12 cellular contexts compared by ENCODE assay signal in genomic region chr13:97459215-97459772, GRCh38. TPM values are rescaled to one million over a fixed set of nuclear protein-coding genes. Genes with fewer than 3 reads are reported as not detected.
A peak's percentile ranks its signal among the peaks of the same experiment; 100 is the strongest.
DNase-seq lines count a peak whose midpoint lies in the region; ATAC-seq and TF ChIP-seq lines count a peak whose summit lies in the region.
"Had no signal": no experiment of that assay in that cellular context is flagged by ENCODE, and none has a peak within 500 bp of the region (broad histone marks: within the 10 kb centered on the region; RNA-seq: fewer than 3 reads in every experiment).

No MANE protein-coding gene starts in this region.

- CTCF ChIA-PET in activated CD8-positive, alpha-beta T cell treated with anti-CD3 and anti-CD28 coated beads for 36 hours (lab: Charles Lee) = interaction anchor here (0.9 to 1.3 kb wide), 3 partner anchors 10 to 341 kb away, joined by 3 to 4 read pairs (median 3); no protein-coding TSS in a partner anchor
- CTCF ChIA-PET in activated CD8-positive, alpha-beta T cell treated with anti-CD3 and anti-CD28 coated beads, Interleukin-2, amount 10 ng/mL, durations not matched to agents 7 days and 5 days (lab: Charles Lee) = interaction anchor here (1.0 to 1.4 kb wide), 3 partner anchors 9 to 21 kb away, joined by 3 to 4 read pairs (median 4); no protein-coding TSS in a partner anchor

- H3K36me3 Mint-ChIP-seq in activated CD8-positive, alpha-beta T cell treated with anti-CD3 and anti-CD28 coated beads for 36 hours (ENCODE audit: low read depth) = peaks cover 19% of the 10 kb centered on the region
- H3K36me3 Mint-ChIP-seq in activated CD8-positive, alpha-beta T cell treated with anti-CD3 and anti-CD28 coated beads, Interleukin-2, amount 10 ng/mL, durations not matched to agents 7 days and 5 days (ENCODE audit: low read depth) = peaks cover 21% of the 10 kb centered on the region

- no peak overlapping the region for H3K4ac ChIP-seq in neuronal stem cell (ENCODE audit: low read length)

- no peak overlapping the region for H2BK15ac ChIP-seq in neuronal stem cell (ENCODE audit: low read length)

- H2BK120ac ChIP-seq in neuronal stem cell (ENCODE audit: low read depth, low read length) = no peak overlapping the region

- H3K36me3 ChIP-seq in neuronal stem cell (replicated peaks in 1 of 2; ENCODE audit: control insufficient read depth in 2 of 2, insufficient read depth in 2 of 2, low read length in 2 of 2) (peaks cover 3 to 14% of the 10 kb centered on the region in 2 donors), brain microvascular endothelial cell (replicated peaks) (peaks cover 1% of the 10 kb centered on the region), stomach (peaks cover 0 to 9% (median 4%) of the 10 kb centered on the region in 4 donors)
- peaks cover 2% of the 10 kb centered on the region for H3K36me3 ChIP-seq in effector memory CD4-positive, alpha-beta T cell (ENCODE audit: control insufficient read depth, insufficient read depth, low read length)

- no peak for TF ChIP-seq CTCF in activated CD8-positive, alpha-beta T cell treated with anti-CD3 and anti-CD28 coated beads for 36 hours (IDR thresholded peaks at IDR 0.05)
- TF ChIP-seq CTCF in brain microvascular endothelial cell (IDR thresholded peaks at IDR 0.05; ENCODE audit: low read depth, low read length, missing control alignments) (no peak), stomach (IDR thresholded peaks at IDR 0.05) (no peak)

- H3K9me3 ChIP-seq in neuronal stem cell (replicated peaks in 1 of 2; ENCODE audit: control insufficient read depth in 2 of 2, insufficient read depth in 1 of 2, low read depth in 1 of 2, low read length in 2 of 2) = peaks cover 3 to 6% of the 10 kb centered on the region in 2 donors
- H3K9me3 ChIP-seq in effector memory CD4-positive, alpha-beta T cell (ENCODE audit: control insufficient read depth, low read length) = no peaks in the 10 kb centered on the region
- H3K9me3 ChIP-seq in stomach = no peaks in the 10 kb centered on the region

- peak overlapping the region; percentile 27 for H3K23ac ChIP-seq in neuronal stem cell (ENCODE audit: low read depth, low read length, poor library complexity)

- ATAC-seq in activated CD8-positive, alpha-beta T cell treated with anti-CD3 and anti-CD28 coated beads for 36 hours = peak; percentile 40
- ATAC-seq in activated CD8-positive, alpha-beta T cell treated with anti-CD3 and anti-CD28 coated beads, Interleukin-2, amount 10 ng/mL, durations not matched to agents 7 days and 5 days = no peak
- ATAC-seq in GM21515 (IDR thresholded peaks at IDR 0.05; ENCODE audit: unreplicated experiment) = peak; percentile 42
- ATAC-seq in HG03575 (IDR thresholded peaks at IDR 0.05; ENCODE audit: extremely low read depth, insufficient number of reproducible peaks, low FRiP score, unreplicated experiment) = peak; percentile 20

- H3K27ac Mint-ChIP-seq in activated CD8-positive, alpha-beta T cell treated with anti-CD3 and anti-CD28 coated beads for 36 hours = peak overlapping the region; percentile 66
- no peak overlapping the region for H3K27ac Mint-ChIP-seq in activated CD8-positive, alpha-beta T cell treated with anti-CD3 and anti-CD28 coated beads, Interleukin-2, amount 10 ng/mL, durations not matched to agents 7 days and 5 days

- no peak overlapping the region for H3K4me2 ChIP-seq in neuronal stem cell (ENCODE audit: insufficient read depth, low read length, poor library complexity, severe bottlenecking)

- no peak overlapping the region for H3K4me3 Mint-ChIP-seq in activated CD8-positive, alpha-beta T cell treated with anti-CD3 and anti-CD28 coated beads for 36 hours
- H3K4me3 Mint-ChIP-seq in activated CD8-positive, alpha-beta T cell treated with anti-CD3 and anti-CD28 coated beads, Interleukin-2, amount 10 ng/mL, durations not matched to agents 7 days and 5 days = no peak overlapping the region

- no peak overlapping the region for H3K4me3 ChIP-seq in neuronal stem cell (ENCODE audit: low read length in 2 of 2)
- H3K4me3 ChIP-seq in effector memory CD4-positive, alpha-beta T cell (ENCODE audit: insufficient read depth, low read depth, low read length, poor library complexity, severe bottlenecking) = no peak overlapping the region
- H3K4me3 ChIP-seq in brain microvascular endothelial cell (ENCODE audit: low read depth, low read length) = no peak overlapping the region
- H3K4me3 ChIP-seq in stomach = no peak overlapping the region

- no peak overlapping the region for H3K14ac ChIP-seq in neuronal stem cell (ENCODE audit: low read length)

- H2AFZ ChIP-seq in neuronal stem cell (ENCODE audit: low read length) = no peak overlapping the region

- no peak overlapping the region for H3K18ac ChIP-seq in neuronal stem cell (ENCODE audit: low read length)

- no CpG with 5 or more reads among the region's 4 CpGs for WGBS in neuronal stem cell (ENCODE audit: extremely low coverage in 2 of 2, insufficient read length in 2 of 2, insufficient replicate concordance in 1 of 2), 2 donors
- 71 to 89% (median 86%) methylated on average over 4 of the region's 4 CpGs for WGBS in stomach, 5 donors

- TF ChIP-seq POLR2A in stomach (IDR thresholded peaks at IDR 0.05) = no peak

- intact Hi-C loops in activated CD8-positive, alpha-beta T cell treated with anti-CD3 and anti-CD28 coated beads for 36 hours (cut with micrococcal nuclease) = no loop called here
- intact Hi-C loops in stomach (cut with DNase I; ENCODE audit: low total_unique reads) = no loop called here

- no peaks in the 10 kb centered on the region for H3K27me3 Mint-ChIP-seq in activated CD8-positive, alpha-beta T cell treated with anti-CD3 and anti-CD28 coated beads for 36 hours
- no peaks in the 10 kb centered on the region for H3K27me3 Mint-ChIP-seq in activated CD8-positive, alpha-beta T cell treated with anti-CD3 and anti-CD28 coated beads, Interleukin-2, amount 10 ng/mL, durations not matched to agents 7 days and 5 days (ENCODE audit: low read depth)

- TF ChIP-seq EP300 in stomach (IDR thresholded peaks at IDR 0.05) = no peak

- peaks cover 45% of the 10 kb centered on the region for H3K4me1 Mint-ChIP-seq in activated CD8-positive, alpha-beta T cell treated with anti-CD3 and anti-CD28 coated beads for 36 hours (ENCODE audit: low read depth)
- peaks cover 30% of the 10 kb centered on the region for H3K4me1 Mint-ChIP-seq in activated CD8-positive, alpha-beta T cell treated with anti-CD3 and anti-CD28 coated beads, Interleukin-2, amount 10 ng/mL, durations not matched to agents 7 days and 5 days (ENCODE audit: low read depth)

- H3K4me1 ChIP-seq in neuronal stem cell (ENCODE audit: control insufficient read depth in 2 of 2, insufficient read depth in 1 of 2, low read depth in 1 of 2, low read length in 2 of 2) (peaks cover 0 to 6% of the 10 kb centered on the region in 2 donors), stomach (peaks cover 0 to 6% (median 0%) of the 10 kb centered on the region in 4 donors)
- peaks cover 5% of the 10 kb centered on the region for H3K4me1 ChIP-seq in effector memory CD4-positive, alpha-beta T cell (ENCODE audit: control insufficient read depth, insufficient read depth, low read length, poor library complexity, severe bottlenecking)

- peaks cover 6% of the 10 kb centered on the region for H3K9me3 Mint-ChIP-seq in activated CD8-positive, alpha-beta T cell treated with anti-CD3 and anti-CD28 coated beads for 36 hours
- H3K9me3 Mint-ChIP-seq in activated CD8-positive, alpha-beta T cell treated with anti-CD3 and anti-CD28 coated beads, Interleukin-2, amount 10 ng/mL, durations not matched to agents 7 days and 5 days (ENCODE audit: insufficient read depth) = peaks cover 4% of the 10 kb centered on the region

- H3K9ac ChIP-seq in neuronal stem cell (ENCODE audit: low read depth, low read length, poor library complexity) = no peak overlapping the region

- in situ Hi-C loops in brain microvascular endothelial cell (cut with HindIII; ENCODE audit: low pct_ligation_motif_present, low sequenced_read_pairs) = no loop called here

- DNase-seq in activated CD8-positive, alpha-beta T cell treated with anti-CD3 and anti-CD28 coated beads for 36 hours = no peak
- DNase-seq in activated CD8-positive, alpha-beta T cell treated with anti-CD3 and anti-CD28 coated beads, Interleukin-2, amount 10 ng/mL, durations not matched to agents 7 days and 5 days = no peak
- DNase-seq in neuronal stem cell (ENCODE audit: low spot score) = no peak
- DNase-seq in effector memory CD4-positive, alpha-beta T cell = no peak
- no peak for DNase-seq in brain microvascular endothelial cell
- no peak for DNase-seq in stomach
- DNase-seq: GF-D8, KBM-7, mammary epithelial cell, NCI-H524 treated with DMSO at 0.1 percent for 48 hours had no signal

- no peak overlapping the region for H2AK5ac ChIP-seq in neuronal stem cell (ENCODE audit: low read depth, low read length)

- H3K27ac ChIP-seq in neuronal stem cell (replicated peaks; ENCODE audit: low read length) (no peak overlapping the region), brain microvascular endothelial cell (no peak overlapping the region), stomach (no peak overlapping the region)
- no peak overlapping the region for H3K27ac ChIP-seq in effector memory CD4-positive, alpha-beta T cell (ENCODE audit: insufficient read depth, low read length, poor library complexity, severe bottlenecking)

- no peak overlapping the region for H2BK5ac ChIP-seq in neuronal stem cell (ENCODE audit: low read length)

- H3K27me3 ChIP-seq in neuronal stem cell (ENCODE audit: control insufficient read depth in 3 of 3, insufficient read depth in 3 of 3, low read depth in 1 of 3, low read length in 3 of 3) (no peaks in the 10 kb centered on the region), brain microvascular endothelial cell (replicated peaks) (no peaks in the 10 kb centered on the region), stomach (no peaks in the 10 kb centered on the region)
- no peaks in the 10 kb centered on the region for H3K27me3 ChIP-seq in effector memory CD4-positive, alpha-beta T cell (replicated peaks; ENCODE audit: control insufficient read depth, insufficient read depth, low read length, poor library complexity, severe bottlenecking)

- no peaks in the 10 kb centered on the region for H3K79me1 ChIP-seq in neuronal stem cell (ENCODE audit: low read depth, low read length)

- H4K91ac ChIP-seq in neuronal stem cell (ENCODE audit: low read depth, low read length, poor library complexity) = no peak overlapping the region

- H2BK12ac ChIP-seq in neuronal stem cell (ENCODE audit: low read length) = no peak overlapping the region

- H4K8ac ChIP-seq in neuronal stem cell (ENCODE audit: low read depth, low read length) = no peak overlapping the region

- POLR2A ChIA-PET in activated CD8-positive, alpha-beta T cell treated with anti-CD3 and anti-CD28 coated beads for 36 hours (lab: Charles Lee) = interaction anchor here (1.0 to 1.4 kb wide), 3 partner anchors 19 to 33 kb away, joined by 3 to 6 read pairs (median 3); no protein-coding TSS in a partner anchor
- POLR2A ChIA-PET in activated CD8-positive, alpha-beta T cell treated with anti-CD3 and anti-CD28 coated beads, Interleukin-2, amount 10 ng/mL, durations not matched to agents 7 days and 5 days (lab: Charles Lee) = interaction anchor here (1.0 kb wide), 1 partner anchor 26 kb away, joined by 7 read pairs; the partner anchor contains the start of gene RAP2A

RNA-seq across cellular contexts. Expression of gene RAP2A, which starts 25.3 kb away (rescaled TPM):
- 10 to 100 TPM; 19.8 to 21.5 TPM for total RNA-seq in activated CD8-positive, alpha-beta T cell treated with anti-CD3 and anti-CD28 coated beads for 36 hours
- 10 to 100 TPM; 29.7 to 29.8 TPM for total RNA-seq in activated CD8-positive, alpha-beta T cell treated with anti-CD3 and anti-CD28 coated beads, Interleukin-2, amount 10 ng/mL, durations not matched to agents 7 days and 5 days
- polyA plus RNA-seq in neuronal stem cell (2013, experiment 1 of 2) = 31.2 TPM
- 33.0 TPM for polyA plus RNA-seq in neuronal stem cell (2013, experiment 2 of 2)
- 10 to 100 TPM in 3 of 5 donors, 1 to 10 TPM in 2; 2.6 to 51.0 (median 17.5) TPM for total RNA-seq in stomach
- 1 to 10 TPM; 3.8 to 8.4 (median 7.0) TPM for polyA plus RNA-seq in stomach
